In genomic region chr20:41136336-41136694, GRCh38 we compare ENCODE assay signal across 9 cellular contexts. TPM values are rescaled to one million over a fixed set of nuclear protein-coding genes. Genes with fewer than 3 reads are reported as not detected.
DNase-seq lines count a peak whose midpoint lies in the region; ATAC-seq, FAIRE-seq and TF ChIP-seq lines count a peak whose summit lies in the region.
"Had no signal": no experiment of that assay in that cellular context is flagged by ENCODE, and none has a peak within 500 bp of the region (broad histone marks: within the 10 kb centered on the region; RNA-seq: fewer than 3 reads in every experiment).

No MANE protein-coding gene starts in this region.

- peaks cover 4% of the 10 kb centered on the region; the same call in 1 of the 2 replicates for H3K4me1 ChIP-seq in BE2C
- H3K4me1 ChIP-seq in IMR-90 (ENCODE audit: control insufficient read depth, insufficient read depth, low read length) = peaks cover 19% of the 10 kb centered on the region
- peaks cover 4 to 33% of the 10 kb centered on the region in 2 donors for H3K4me1 ChIP-seq in muscle layer of duodenum (ENCODE audit: control insufficient read depth in 1 of 2, insufficient read depth in 2 of 2, low read length in 2 of 2)

- H3K4me2 ChIP-seq in IMR-90 (ENCODE audit: low read depth, low read length) = peak overlapping the region; percentile 96

- no peak for TF ChIP-seq POLR2A in IMR-90 (IDR thresholded peaks at IDR 0.05; ENCODE audit: low read depth, low read length)

- peak overlapping the region; percentile 25; the same call in 1 of the 2 replicates for H2BK120ac ChIP-seq in IMR-90 (ENCODE audit: low read depth, low read length)

- H4K8ac ChIP-seq in IMR-90 (ENCODE audit: low read depth in 2 of 2, low read length in 2 of 2) = peak overlapping the region; percentile 80 to 87

- in situ Hi-C loops in IMR-90 (cut with MboI; ENCODE audit: low sequenced_read_pairs) = no loop called here
- in situ Hi-C loops in KBM-7 (cut with MboI; ENCODE audit: low pct_unique_long_range_greater_than_20kb, low sequenced_read_pairs) = no loop called here

- no peak for TF ChIP-seq RAD21 in IMR-90 (IDR thresholded peaks at IDR 0.05; ENCODE audit: low read length)

- H3K27me3 ChIP-seq in BE2C (no peaks in the 10 kb centered on the region), IMR-90 (ENCODE audit: control insufficient read depth, insufficient read depth, low read length) (no peaks in the 10 kb centered on the region), bronchial epithelial cell (ENCODE audit: control insufficient read depth, insufficient read depth, low read length) (no peaks in the 10 kb centered on the region), muscle layer of duodenum (ENCODE audit: low read depth, low read length) (no peaks in the 10 kb centered on the region)

- DNase-seq in BE2C (no peak), IMR-90 (no peak), bronchial epithelial cell (ENCODE audit: low read depth) (no peak), globus pallidus (ENCODE audit: low spot score) (no peak), cortex of kidney (lab: John Stamatoyannopoulos, UW) (no peak), KBM-7 (no peak)

- dilution Hi-C loops in IMR-90 (cut with HindIII; ENCODE audit: low sequenced_read_pairs, unreplicated experiment) = no loop called here

- no peak overlapping the region; the same call in 2 of the 3 replicates for H2BK15ac ChIP-seq in IMR-90 (ENCODE audit: low read depth, low read length)

- 0 out of 2 replicates have a peak overlapping the region, but pooled peaks have one; percentile 5 for H3K18ac ChIP-seq in IMR-90 (ENCODE audit: low read depth, low read length)

- H2BK5ac ChIP-seq in IMR-90 (ENCODE audit: low read depth, low read length, poor library complexity, severe bottlenecking) = peak overlapping the region; percentile 41

- ATAC-seq in IMR-90 (ENCODE audit: low read depth) (no peak), GM18511 (IDR thresholded peaks at IDR 0.05; ENCODE audit: unreplicated experiment) (no peak)

- H3K9ac ChIP-seq in IMR-90 (ENCODE audit: low read depth, low read length) = peak overlapping the region; percentile 80

- peak overlapping the region; percentile 67 for H3K4me3 ChIP-seq in BE2C (ENCODE audit: low read depth, low read length)
- H3K4me3 ChIP-seq in IMR-90 (ENCODE audit: insufficient read depth, low read depth, low read length) = peak overlapping the region; percentile 98
- peak overlapping the region; percentile 68 for H3K4me3 ChIP-seq in bronchial epithelial cell (ENCODE audit: low read depth, low read length)
- H3K4me3 ChIP-seq in muscle layer of duodenum (ENCODE audit: low read depth in 1 of 2, low read length in 2 of 2) = peak overlapping the region; percentile 60 to 82

- peak overlapping the region; percentile 98 for H2AFZ ChIP-seq in IMR-90 (replicated peaks; ENCODE audit: low read length, poor library complexity)

- peak overlapping the region; percentile 29 for H4K91ac ChIP-seq in IMR-90 (ENCODE audit: insufficient read depth, low read depth, low read length)

- peak overlapping the region; percentile 76 for H4K5ac ChIP-seq in IMR-90 (ENCODE audit: low read depth, low read length)

- BruUV-seq in IMR-90 (replicated peaks; lab: Mats Ljungman, UMichigan) = no TSS peak

- peak overlapping the region; percentile 18; the same call in 1 of the 2 replicates for H3K23ac ChIP-seq in IMR-90 (ENCODE audit: low read depth, low read length)

- peak overlapping the region; percentile 17; the same call in 1 of the 2 replicates for H3K14ac ChIP-seq in IMR-90 (replicated peaks; ENCODE audit: low read depth, low read length)

- no peak overlapping the region for H2BK20ac ChIP-seq in IMR-90 (ENCODE audit: low read depth, low read length)

- H3K56ac ChIP-seq in IMR-90 (ENCODE audit: extremely low read depth, insufficient read depth, low read length) = no peak overlapping the region; the same call in 1 of the 2 replicates

- peak overlapping the region; percentile 69; the same call in 1 of the 2 replicates for H3K4ac ChIP-seq in IMR-90 (ENCODE audit: low read depth, low read length)

- FAIRE-seq in bronchial epithelial cell (lab: Jason Lieb, UNC) = no peak
- FAIRE-seq: endometrium had no signal

- POLR2A ChIA-PET in IMR-90 (lab: Charles Lee; ENCODE audit: unreplicated experiment) = no interaction called here

- intact Hi-C loops in IMR-90 (cut with micrococcal nuclease) = loop anchor here (5.0 kb wide), 2 partner anchors 191 to 556 kb away; no protein-coding TSS in a partner anchor

- peak overlapping the region; percentile 92 for H2AK9ac ChIP-seq in IMR-90 (replicated peaks; ENCODE audit: low read depth, low read length, poor library complexity)

- H3K36me3 ChIP-seq in BE2C (0 out of 2 replicates have a peak, but pooled peaks cover 3% of the 10 kb centered on the region), IMR-90 (ENCODE audit: control insufficient read depth, insufficient read depth, low read length) (no peaks in the 10 kb centered on the region), bronchial epithelial cell (ENCODE audit: control insufficient read depth, insufficient read depth, low read length) (no peaks in the 10 kb centered on the region), muscle layer of duodenum (ENCODE audit: control insufficient read depth in 1 of 2, insufficient read depth in 2 of 2, low read length in 2 of 2) (no peaks in the 10 kb centered on the region)

- no peak for TF ChIP-seq CTCF in BE2C (IDR thresholded peaks at IDR 0.05; ENCODE audit: low read depth, low read length)
- TF ChIP-seq CTCF in IMR-90 (conservative IDR thresholded peaks at IDR 0.05; ENCODE audit: low read depth, low read length) = no peak
- TF ChIP-seq CTCF in bronchial epithelial cell (IDR thresholded peaks at IDR 0.05; ENCODE audit: insufficient read depth, low read length, severe bottlenecking) = no peak

- H2AK5ac ChIP-seq in IMR-90 (ENCODE audit: low read depth, low read length) = peak overlapping the region; percentile 53; the same call in 1 of the 2 replicates

- H3K79me1 ChIP-seq in IMR-90 (ENCODE audit: low read depth in 1 of 2, low read length in 2 of 2) = peaks cover 9 to 36% of the 10 kb centered on the region in 2 experiments; a peak in 3 of 4 replicates

- H3K9me3 ChIP-seq in BE2C (no peaks in the 10 kb centered on the region), IMR-90 (ENCODE audit: control insufficient read depth, insufficient read depth, low read length) (no peaks in the 10 kb centered on the region), muscle layer of duodenum (ENCODE audit: control insufficient read depth in 1 of 2, low read length in 2 of 2) (no peaks in the 10 kb centered on the region)

- H3K9me1 ChIP-seq in IMR-90 (ENCODE audit: insufficient read depth, low read length) = peaks cover 27% of the 10 kb centered on the region

- H4K20me1 ChIP-seq in IMR-90 (ENCODE audit: insufficient read depth, low read length) = peaks cover 30% of the 10 kb centered on the region

- CTCF ChIA-PET in IMR-90 (lab: Yijun Ruan, JAX) = no interaction called here

- 24% methylated on average over 17 of the region's 17 CpGs; no CpG with 5 or more reads in 1 of the 2 experiments for WGBS in IMR-90 (ENCODE audit: extremely low coverage in 2 of 2, insufficient read length in 1 of 2), 2 experiments

- H3K27ac ChIP-seq in IMR-90 (ENCODE audit: insufficient read depth, low read length) (peak overlapping the region; percentile 79), muscle layer of duodenum (ENCODE audit: low read length) (no peak overlapping the region)

TF ChIP-seq in IMR-90, 13 proteins besides CTCF, POLR2A, EP300 and RAD21:
- TF ChIP-seq USF2 (IDR thresholded peaks at IDR 0.05; ENCODE audit: low read depth, low read length) (no peak), MAFK (IDR thresholded peaks at IDR 0.05; ENCODE audit: low read depth, low read length) (no peak), RFX5 (IDR thresholded peaks at IDR 0.05; ENCODE audit: low read depth, low read length) (no peak), ELK1 (IDR thresholded peaks at IDR 0.05; ENCODE audit: borderline replicate concordance, low read depth, low read length) (no peak)

RNA-seq across cellular contexts. Expression of gene PLCG1, which starts 1.0 kb away (rescaled TPM):
- polyA plus RNA-seq in BE2C (2012; ENCODE audit: insufficient read depth, insufficient read length, low read depth) = 123 TPM
- 54.7 and 59.1 TPM in 2 replicates for total RNA-seq in IMR-90 (2012; rRNA removed)
- polyA plus RNA-seq in IMR-90 (2012; rRNA removed) = 69.1 and 74.2 TPM in 2 replicates
- 22.5 and 32.9 TPM in 2 replicates for polyA plus RNA-seq in IMR-90 (2012; cell fraction: cytosol; rRNA removed)
- polyA plus RNA-seq in IMR-90 (2012; cell fraction: nucleus; rRNA removed; ENCODE audit: low replicate concordance) = 442 and 448 TPM in 2 replicates
- 20.8 and 32.1 TPM in 2 replicates for total RNA-seq in bronchial epithelial cell
